In the genomic region with DNA sequence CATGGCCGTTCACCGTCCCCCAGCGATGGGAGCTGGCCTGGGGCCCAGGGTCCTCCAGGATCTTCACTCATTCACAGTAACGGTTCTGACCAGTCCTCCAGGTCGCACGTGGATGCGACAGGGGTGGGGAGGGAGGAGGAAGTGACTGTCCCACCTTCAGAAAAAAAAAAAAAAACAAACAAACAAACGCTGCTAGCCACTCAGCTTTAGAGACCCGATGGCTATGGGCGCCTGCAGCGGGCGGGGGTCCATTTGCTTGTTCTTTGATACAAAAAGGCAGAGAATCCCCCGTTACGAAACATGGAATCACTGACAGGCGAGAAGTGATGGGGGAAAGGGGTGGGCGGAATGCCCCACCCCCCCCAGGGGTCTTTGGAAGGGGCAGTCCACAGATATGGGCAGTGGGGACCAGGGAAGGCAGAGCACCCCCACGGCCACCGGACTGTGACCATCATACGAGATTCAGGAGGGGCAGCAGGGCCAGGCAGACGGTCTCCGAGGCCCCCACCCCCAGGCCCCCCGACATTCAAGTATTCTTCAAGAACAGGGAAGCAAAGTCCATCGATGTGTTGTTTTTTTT, we compare ENCODE assay signal across 23 cellular contexts. TPM values are rescaled to one million over a fixed set of nuclear protein-coding genes. Genes with fewer than 3 reads are reported as not detected.
DNase-seq lines count a peak whose midpoint lies in the region; ATAC-seq and TF ChIP-seq lines count a peak whose summit lies in the region.
"Had no signal": no experiment of that assay in that cellular context is flagged by ENCODE, and none has a peak within 500 bp of the region (broad histone marks: within the 10 kb centered on the region; RNA-seq: fewer than 3 reads in every experiment).

No MANE protein-coding gene starts in this region.

- no peak for TF ChIP-seq CTCF in MM.1S (IDR thresholded peaks at IDR 0.05; ENCODE audit: low read length)
- TF ChIP-seq CTCF in lower lobe of right lung (IDR thresholded peaks at IDR 0.05), result no peak

- H4K20me1 ChIP-seq in MM.1S (ENCODE audit: insufficient read depth, low read length), result no peaks in the 10 kb centered on the region

- H3K4me3 ChIP-seq in MM.1S (ENCODE audit: low read length) (no peak overlapping the region), lower lobe of right lung (no peak overlapping the region)
- H3K4me3 ChIP-seq: body of pancreas, right atrium auricular region, tibial artery had no signal

- H2AFZ ChIP-seq in MM.1S (ENCODE audit: low read length), result no peak overlapping the region

- no peak overlapping the region for H3K4me2 ChIP-seq in MM.1S (ENCODE audit: low read depth, low read length)

- H3K36me3 ChIP-seq in MM.1S (replicated peaks; ENCODE audit: insufficient read depth, low read length) (0 out of 2 replicates have a peak, but pooled peaks cover 3% of the 10 kb centered on the region), lower lobe of right lung (peaks cover 49% of the 10 kb centered on the region)

- DNase-seq in activated CD4-positive, alpha-beta T cell treated with anti-CD3 and anti-CD28 coated beads, Interleukin-2, amount 10 ng/mL, durations not matched to agents 24 days and 14 days, result no peak
- no peak for DNase-seq in activated CD4-positive, alpha-beta T cell treated with anti-CD3 and anti-CD28 coated beads for 48 hours
- peak; percentile 5 for DNase-seq in MM.1S
- peak; percentile 13 for DNase-seq in epidermal melanocyte (ENCODE audit: insufficient read length, low spot score)
- DNase-seq in stimulated activated effector memory CD8-positive, alpha-beta T cell treated with anti-CD3 and anti-CD28 coated beads, Interleukin-12 subunit alpha, Interleukin-12 subunit beta, amount 100 ng/mL, for 72 hours (ENCODE audit: low spot score in 2 of 2), result no peak
- DNase-seq in activated CD8-positive, alpha-beta memory T cell treated with anti-CD3 and anti-CD28 coated beads for 24 hours, result no peak
- DNase-seq in lower lobe of right lung, result no peak
- DNase-seq in EL, result no peak
- DNase-seq: activated CD4-positive, CD25-positive, alpha-beta regulatory T cell; activated CD8-positive, alpha-beta memory T cell treated with anti-CD3 and anti-CD28 coated beads, Interleukin-2, amount 50 U/mL, for 4 hours; activated naive CD4-positive, alpha-beta T cell; body of pancreas; hippocampal formation; NCI-H2029 treated with DMSO at 0.1 percent for 48 hours; NCI-H526; stimulated activated CD4-positive, alpha-beta T cell treated with anti-CD3 and anti-CD28 coated beads, Interleukin-4, amount 100 ng/mL, for 1 hour; stimulated activated CD8-positive, alpha-beta memory T cell treated with anti-CD3 and anti-CD28 coated beads, Interleukin-4, amount 100 ng/mL, for 48 hours; T-cell; tibial artery had no signal

- H3K4me3 Mint-ChIP-seq in activated CD4-positive, alpha-beta T cell treated with anti-CD3 and anti-CD28 coated beads, Interleukin-2, amount 10 ng/mL, durations not matched to agents 24 days and 14 days, result no peak overlapping the region
- no peak overlapping the region for H3K4me3 Mint-ChIP-seq in stimulated activated effector memory CD8-positive, alpha-beta T cell treated with anti-CD3 and anti-CD28 coated beads, Interleukin-12 subunit alpha, Interleukin-12 subunit beta, amount 100 ng/mL, for 72 hours
- H3K4me3 Mint-ChIP-seq: T-cell had no signal

- no peaks in the 10 kb centered on the region for H3K9me2 ChIP-seq in MM.1S (replicated peaks; ENCODE audit: insufficient read depth, low read length)

- H3K27ac Mint-ChIP-seq in activated CD4-positive, alpha-beta T cell treated with anti-CD3 and anti-CD28 coated beads, Interleukin-2, amount 10 ng/mL, durations not matched to agents 24 days and 14 days, result peak overlapping the region; percentile 15
- peak overlapping the region; percentile 81 for H3K27ac Mint-ChIP-seq in stimulated activated effector memory CD8-positive, alpha-beta T cell treated with anti-CD3 and anti-CD28 coated beads, Interleukin-12 subunit alpha, Interleukin-12 subunit beta, amount 100 ng/mL, for 72 hours
- H3K27ac Mint-ChIP-seq: T-cell had no signal

- no peaks in the 10 kb centered on the region for H3K27me3 Mint-ChIP-seq in activated CD4-positive, alpha-beta T cell treated with anti-CD3 and anti-CD28 coated beads, Interleukin-2, amount 10 ng/mL, durations not matched to agents 24 days and 14 days
- H3K27me3 Mint-ChIP-seq: T-cell had no signal

- peaks cover 37% of the 10 kb centered on the region for H3K4me1 ChIP-seq in MM.1S (ENCODE audit: low read length)
- peaks cover 42% of the 10 kb centered on the region for H3K4me1 ChIP-seq in lower lobe of right lung

- peaks cover 38% of the 10 kb centered on the region for H3K79me2 ChIP-seq in MM.1S (ENCODE audit: low read length)

- no peak for ATAC-seq in stimulated activated effector memory CD8-positive, alpha-beta T cell treated with anti-CD3 and anti-CD28 coated beads, Interleukin-12 subunit alpha, Interleukin-12 subunit beta, amount 100 ng/mL, for 72 hours
- no peak for ATAC-seq in lower lobe of right lung
- ATAC-seq: body of pancreas, T-cell had no signal

- H3K9me3 Mint-ChIP-seq in activated CD4-positive, alpha-beta T cell treated with anti-CD3 and anti-CD28 coated beads, Interleukin-2, amount 10 ng/mL, durations not matched to agents 24 days and 14 days, result peaks cover 3% of the 10 kb centered on the region
- H3K9me3 Mint-ChIP-seq in stimulated activated effector memory CD8-positive, alpha-beta T cell treated with anti-CD3 and anti-CD28 coated beads, Interleukin-12 subunit alpha, Interleukin-12 subunit beta, amount 100 ng/mL, for 72 hours, result peaks cover 3% of the 10 kb centered on the region
- H3K9me3 Mint-ChIP-seq: T-cell had no signal

- intact Hi-C loops in activated CD4-positive, alpha-beta T cell treated with anti-CD3 and anti-CD28 coated beads, Interleukin-2, amount 10 ng/mL, durations not matched to agents 24 days and 14 days (cut with micrococcal nuclease), result no loop called here
- intact Hi-C loops in lower lobe of right lung (cut with DNase I), result no loop called here

- H3K9me3 ChIP-seq in MM.1S (replicated peaks; ENCODE audit: insufficient read depth, low read length) (no peaks in the 10 kb centered on the region), lower lobe of right lung (peaks cover 7% of the 10 kb centered on the region)

- H3K9ac ChIP-seq in MM.1S (ENCODE audit: low read length), result no peak overlapping the region

- no peaks in the 10 kb centered on the region for H3K27me3 ChIP-seq in MM.1S (replicated peaks; ENCODE audit: insufficient read depth, low read length)
- H3K27me3 ChIP-seq in lower lobe of right lung (ENCODE audit: low read depth), result no peaks in the 10 kb centered on the region
- H3K27me3 ChIP-seq: body of pancreas, right atrium auricular region, tibial artery had no signal

- H3K4me1 Mint-ChIP-seq in activated CD4-positive, alpha-beta T cell treated with anti-CD3 and anti-CD28 coated beads, Interleukin-2, amount 10 ng/mL, durations not matched to agents 24 days and 14 days, result peaks cover 16% of the 10 kb centered on the region
- peaks cover 37% of the 10 kb centered on the region for H3K4me1 Mint-ChIP-seq in stimulated activated effector memory CD8-positive, alpha-beta T cell treated with anti-CD3 and anti-CD28 coated beads, Interleukin-12 subunit alpha, Interleukin-12 subunit beta, amount 100 ng/mL, for 72 hours

- no peak overlapping the region for H3K27ac ChIP-seq in MM.1S (ENCODE audit: low read length)
- H3K27ac ChIP-seq in lower lobe of right lung, result no peak overlapping the region
- H3K27ac ChIP-seq: 22Rv1, C4-2B had no signal

- peaks cover 26% of the 10 kb centered on the region for H3F3A ChIP-seq in MM.1S (ENCODE audit: insufficient read depth, low read length)

- H3K36me3 Mint-ChIP-seq in activated CD4-positive, alpha-beta T cell treated with anti-CD3 and anti-CD28 coated beads, Interleukin-2, amount 10 ng/mL, durations not matched to agents 24 days and 14 days (ENCODE audit: low read depth), result peaks cover 25% of the 10 kb centered on the region
- peaks cover 76% of the 10 kb centered on the region for H3K36me3 Mint-ChIP-seq in stimulated activated effector memory CD8-positive, alpha-beta T cell treated with anti-CD3 and anti-CD28 coated beads, Interleukin-12 subunit alpha, Interleukin-12 subunit beta, amount 100 ng/mL, for 72 hours

RNA-seq across cellular contexts. Expression of a gene that starts 13.3 kb away (rescaled TPM):
- total RNA-seq in activated CD4-positive, alpha-beta T cell treated with anti-CD3 and anti-CD28 coated beads, Interleukin-2, amount 10 ng/mL, durations not matched to agents 24 days and 14 days, result 159 and 169 TPM in 2 replicates
- 268 TPM for total RNA-seq in lower lobe of right lung

RNA-seq across cellular contexts. Expression of a gene that starts 22.3 kb away (rescaled TPM):
- total RNA-seq in activated CD4-positive, alpha-beta T cell treated with anti-CD3 and anti-CD28 coated beads, Interleukin-2, amount 10 ng/mL, durations not matched to agents 24 days and 14 days, result 25.8 and 30.2 TPM in 2 replicates
- total RNA-seq in lower lobe of right lung, result 62.0 TPM

RNA-seq across cellular contexts. Expression of a gene that starts 58.4 kb away (rescaled TPM):
- 184 and 185 TPM in 2 replicates for total RNA-seq in activated CD4-positive, alpha-beta T cell treated with anti-CD3 and anti-CD28 coated beads, Interleukin-2, amount 10 ng/mL, durations not matched to agents 24 days and 14 days
- total RNA-seq in lower lobe of right lung, result 69.2 TPM

RNA-seq across cellular contexts. Expression of a gene that starts 58.9 kb away (rescaled TPM):
- total RNA-seq in activated CD4-positive, alpha-beta T cell treated with anti-CD3 and anti-CD28 coated beads, Interleukin-2, amount 10 ng/mL, durations not matched to agents 24 days and 14 days, result 9.5 and 10.0 TPM in 2 replicates
- 7.4 TPM for total RNA-seq in lower lobe of right lung
- total RNA-seq: Daoy had no signal

Comparison
In these comparisons a context has a peak if more than half of its experiments do, and no peak if none do; other contexts are left out.
1. DNase-seq: peak in MM.1S (single experiment) and epidermal melanocyte (single experiment); none in activated CD4-positive, alpha-beta T cell treated with anti-CD3 and anti-CD28 coated beads, Interleukin-2, amount 10 ng/mL, durations not matched to agents 24 days and 14 days (single experiment), activated CD4-positive, alpha-beta T cell treated with anti-CD3 and anti-CD28 coated beads for 48 hours (single experiment), stimulated activated effector memory CD8-positive, alpha-beta T cell treated with anti-CD3 and anti-CD28 coated beads, Interleukin-12 subunit alpha, Interleukin-12 subunit beta, amount 100 ng/mL, for 72 hours (0 of 2), activated CD8-positive, alpha-beta memory T cell treated with anti-CD3 and anti-CD28 coated beads for 24 hours (single experiment), lower lobe of right lung (single experiment) and EL (single experiment).